35 cellular contexts compared by ENCODE assay signal in genomic region chr20:4179545-4179944, GRCh38. TPM values are rescaled to one million over a fixed set of nuclear protein-coding genes. Genes with fewer than 3 reads are reported as not detected.
DNase-seq lines count a peak whose midpoint lies in the region; ATAC-seq, FAIRE-seq and TF ChIP-seq lines count a peak whose summit lies in the region.
"Had no signal": no experiment of that assay in that cellular context is flagged by ENCODE, and none has a peak within 500 bp of the region (broad histone marks: within the 10 kb centered on the region; RNA-seq: fewer than 3 reads in every experiment).

No MANE protein-coding gene starts in this region.

- TF ChIP-seq CTCF in HepG2 (CRISPR knock-in tag; IDR thresholded peaks at IDR 0.05) (no peak), right lobe of liver (IDR thresholded peaks at IDR 0.05) (no peak), A549 (IDR thresholded peaks at IDR 0.05) (no peak), K562 (IDR thresholded peaks at IDR 0.05 in 2 of 3, conservative IDR thresholded peaks at IDR 0.05 in 1 of 3; ENCODE audit: insufficient read depth in 2 of 3, low read depth in 1 of 3, low read length in 3 of 3) (no peak), osteoblast (IDR thresholded peaks at IDR 0.05; ENCODE audit: extremely low read depth, low read depth, low read length) (no peak)

- WGBS in HepG2 (ENCODE audit: low lambda C conversion rate), result 99% methylated on average over 3 of the region's 3 CpGs
- 89% methylated on average over 3 of the region's 3 CpGs for WGBS in right lobe of liver (ENCODE audit: insufficient coverage, low coverage, low lambda C conversion rate, missing lambda C conversion rate)
- 84% methylated on average over 3 of the region's 3 CpGs for WGBS in A549 (ENCODE audit: missing lambda C conversion rate)
- WGBS in K562 (ENCODE audit: insufficient coverage, low coverage, missing lambda C conversion rate), result 52% methylated on average over 3 of the region's 3 CpGs

- POLR2A ChIA-PET in HepG2 (lab: Yijun Ruan, JAX), result no interaction called here
- POLR2A ChIA-PET in A549 (lab: Yijun Ruan, JAX), result no interaction called here
- POLR2A ChIA-PET in K562 (lab: Yijun Ruan, JAX), result no interaction called here

- H3K27me3 ChIP-seq in HepG2 (ENCODE audit: control insufficient read depth in 1 of 2, insufficient read depth in 2 of 2, low read length in 2 of 2) (no peaks in the 10 kb centered on the region), right lobe of liver (no peaks in the 10 kb centered on the region), K562 (ENCODE audit: control insufficient read depth in 2 of 2, insufficient read depth in 2 of 2, low read length in 2 of 2) (no peaks in the 10 kb centered on the region), osteoblast (ENCODE audit: insufficient read depth, low read length) (no peaks in the 10 kb centered on the region)
- H3K27me3 ChIP-seq: BE2C; BLaER1; BLaER1 treated with 17β-estradiol and CSF1 and Interleukin-3, amounts not matched to agents 10 nM and 100 nM had no signal

- H3K4me2 ChIP-seq in HepG2 (ENCODE audit: low read depth, low read length) (no peak overlapping the region), A549 (no peak overlapping the region), K562 (ENCODE audit: insufficient read depth, low read length) (no peak overlapping the region), osteoblast (ENCODE audit: insufficient read depth, low read length) (no peak overlapping the region)
- H3K4me2 ChIP-seq: BLaER1; BLaER1 treated with 17β-estradiol and CSF1 and Interleukin-3, amounts not matched to agents 10 nM and 100 nM had no signal

- no peak overlapping the region for H3K27ac ChIP-seq in HepG2 (ENCODE audit: extremely low read length, insufficient read depth, low read length)
- H3K27ac ChIP-seq in right lobe of liver, result no peak overlapping the region
- H3K27ac ChIP-seq in A549, result peak overlapping the region in 1 of 2 experiments; percentile 40; a peak in 1 of 6 replicates
- no peak overlapping the region for H3K27ac ChIP-seq in K562 (ENCODE audit: extremely low read depth, low read depth, low read length)
- H3K27ac ChIP-seq in osteoblast (ENCODE audit: low read depth, low read length), result no peak overlapping the region
- H3K27ac ChIP-seq: 22Rv1; BLaER1; BLaER1 treated with 17β-estradiol and CSF1 and Interleukin-3, amounts not matched to agents 10 nM and 100 nM; C4-2B had no signal

- FAIRE-seq in HepG2 (lab: Jason Lieb, UNC) (no peak), A549 (lab: Jason Lieb, UNC) (peak; percentile 54), K562 (lab: Jason Lieb, UNC) (no peak)
- FAIRE-seq: A204.1, D721Med had no signal

- H3K9me1 ChIP-seq in K562 (ENCODE audit: control insufficient read depth, insufficient read depth, low read length), result no peaks in the 10 kb centered on the region

- H4K20me1 ChIP-seq in HepG2 (ENCODE audit: insufficient read depth, low read length), result 0 out of 2 replicates have a peak, but pooled peaks cover 2% of the 10 kb centered on the region
- no peaks in the 10 kb centered on the region for H4K20me1 ChIP-seq in K562 (replicated peaks; ENCODE audit: control insufficient read depth, insufficient read depth, low read length)
- peaks cover 15% of the 10 kb centered on the region for H4K20me1 ChIP-seq in osteoblast (ENCODE audit: insufficient read depth, low read length)

- no peak for TF ChIP-seq EP300 in HepG2 (IDR thresholded peaks at IDR 0.05; ENCODE audit: low read depth in 2 of 2, low read length in 2 of 2)
- no peak for TF ChIP-seq EP300 in HepG2 (CRISPR knock-in tag; IDR thresholded peaks at IDR 0.05; ENCODE audit: borderline replicate concordance)
- TF ChIP-seq EP300 in A549 (IDR thresholded peaks at IDR 0.05), result no peak
- TF ChIP-seq EP300 in K562 (IDR thresholded peaks at IDR 0.05; ENCODE audit: low read length), result no peak

- in situ Hi-C loops in HepG2 (cut with HindIII; ENCODE audit: extremely low pct_ligation_motif_present, low pct_unique_long_range_greater_than_20kb) (no loop called here), K562 (cut with MboI) (loop anchor here (5.0 kb wide), 1 partner anchor 72 kb away; no protein-coding TSS in a partner anchor)

- H3K9ac ChIP-seq in HepG2 (ENCODE audit: insufficient read depth, low read depth, low read length), result no peak overlapping the region
- no peak overlapping the region for H3K9ac ChIP-seq in K562 (ENCODE audit: insufficient read depth in 1 of 2, low read depth in 2 of 2, low read length in 2 of 2)
- H3K9ac ChIP-seq: BLaER1; BLaER1 treated with 17β-estradiol and CSF1 and Interleukin-3, amounts not matched to agents 10 nM and 100 nM had no signal

- ATAC-seq in HepG2 (no peak), right lobe of liver (no peak), A549 (no peak), K562 (no peak)
- ATAC-seq in activated CD4-positive, CD25-positive, alpha-beta regulatory T cell treated with anti-CD3 and anti-CD28 coated beads, Interleukin-2, amount 50 U/mL, for 24 hours, result no peak
- ATAC-seq: CD8-positive, alpha-beta T cell had no signal

- no peaks in the 10 kb centered on the region for H3K79me2 ChIP-seq in HepG2 (ENCODE audit: insufficient read depth, low read length)
- no peaks in the 10 kb centered on the region for H3K79me2 ChIP-seq in K562 (ENCODE audit: control insufficient read depth, insufficient read depth, low read length)
- peaks cover 31% of the 10 kb centered on the region for H3K79me2 ChIP-seq in osteoblast (ENCODE audit: insufficient read depth, low read length)

- H3K36me3 ChIP-seq in HepG2 (replicated peaks in 1 of 2; ENCODE audit: control insufficient read depth in 1 of 2, insufficient read depth in 2 of 2, low read length in 2 of 2) (peaks cover 62 to 86% of the 10 kb centered on the region in 2 experiments), right lobe of liver (no peaks in the 10 kb centered on the region), K562 (ENCODE audit: control insufficient read depth, insufficient read depth, low read length) (no peaks in the 10 kb centered on the region), osteoblast (ENCODE audit: insufficient read depth, low read length) (peaks cover 77% of the 10 kb centered on the region)
- H3K36me3 ChIP-seq: BE2C had no signal

- H2AFZ ChIP-seq in HepG2 (ENCODE audit: low read length), result no peak overlapping the region
- no peak overlapping the region for H2AFZ ChIP-seq in K562 (ENCODE audit: low read depth, low read length)
- H2AFZ ChIP-seq in osteoblast (ENCODE audit: low read length), result no peak overlapping the region

- CTCF ChIA-PET in HepG2 (lab: Yijun Ruan, JAX; ENCODE audit: low intra/inter-chr PET ratio, low total read pairs), result no interaction called here
- CTCF ChIA-PET in A549 (lab: Yijun Ruan, JAX), result interaction anchor here (1.0 to 8.9 kb wide), 9 partner anchors 10 to 94 kb away, joined by 3 to 62 read pairs (median 4); no protein-coding TSS in a partner anchor
- CTCF ChIA-PET in K562 (lab: Yijun Ruan, JAX; ENCODE audit: low intra/inter-chr PET ratio), result no interaction called here

- TF ChIP-seq RAD21 in HepG2 (CRISPR knock-in tag; IDR thresholded peaks at IDR 0.05), result no peak
- no peak for TF ChIP-seq RAD21 in A549 (conservative IDR thresholded peaks at IDR 0.05 in 1 of 2, IDR thresholded peaks at IDR 0.05 in 1 of 2)
- TF ChIP-seq RAD21 in K562 (CRISPR knock-in tag; conservative IDR thresholded peaks at IDR 0.05 in 1 of 2, IDR thresholded peaks at IDR 0.05 in 1 of 2), result no peak

- DNase-seq in HepG2 (ENCODE audit: low spot score) (no peak), right lobe of liver (no peak), A549 (ENCODE audit: low read depth in 1 of 2, low spot score in 1 of 2) (no peak), K562 (ENCODE audit: extremely low read depth in 1 of 4, low spot score in 3 of 4) (no peak), osteoblast (ENCODE audit: insufficient read length, low spot score, missing footprints) (peak; percentile 19), nucleus accumbens (lab: John Stamatoyannopoulos, UW) (no peak), retina (no peak)
- DNase-seq: 8988T; ACHN; AML-193; BE2C; C1 segment of cervical spinal cord; Caco-2; Calu3; CD4-positive, alpha-beta memory T cell; CD4-positive, alpha-beta T cell; CD4-positive, CD25-positive, alpha-beta regulatory T cell; CD8-positive, alpha-beta memory T cell; CD8-positive, alpha-beta T cell; COR-L47; DMS 273 treated with DMSO at 0.1 percent for 48 hours; DMS153; DMS53; DMS79; DMS79 treated with DMSO at 0.1 percent for 48 hours; DND-41; EL had no signal

- BruUV-seq in HepG2 (replicated peaks; lab: Mats Ljungman, UMichigan) (no TSS peak), K562 (replicated peaks; lab: Mats Ljungman, UMichigan) (no TSS peak)

- H3K4me3 ChIP-seq in HepG2 (replicated peaks in 1 of 3; ENCODE audit: insufficient read depth in 1 of 3, low read depth in 2 of 3, low read length in 3 of 3) (no peak overlapping the region), right lobe of liver (no peak overlapping the region), A549 (no peak overlapping the region), K562 (no peak overlapping the region), osteoblast (ENCODE audit: insufficient read depth, low read length) (no peak overlapping the region)
- H3K4me3 ChIP-seq: BLaER1; BLaER1 treated with 17β-estradiol and CSF1 and Interleukin-3, amounts not matched to agents 10 nM and 100 nM had no signal

- TF ChIP-seq POLR2A in HepG2 (IDR thresholded peaks at IDR 0.05; ENCODE audit: insufficient read depth in 1 of 2, low read depth in 2 of 2, low read length in 2 of 2) (no peak), right lobe of liver (IDR thresholded peaks at IDR 0.05) (no peak), A549 (IDR thresholded peaks at IDR 0.05; ENCODE audit: low read length) (no peak), K562 (conservative IDR thresholded peaks at IDR 0.05) (no peak)

- H3K4me1 ChIP-seq in HepG2 (ENCODE audit: insufficient read depth, low read length) (no peaks in the 10 kb centered on the region), right lobe of liver (no peaks in the 10 kb centered on the region), A549 (peaks cover 7% of the 10 kb centered on the region; the same call in 1 of the 3 replicates), K562 (replicated peaks in 1 of 2; ENCODE audit: control insufficient read depth in 2 of 2, insufficient read depth in 2 of 2, low read length in 2 of 2) (peaks cover 0 to 18% of the 10 kb centered on the region in 2 experiments; a peak in 1 of 5 replicates), osteoblast (ENCODE audit: insufficient read depth, low read length) (no peaks in the 10 kb centered on the region)
- H3K4me1 ChIP-seq: BE2C, Caco-2 had no signal

- H3K9me3 ChIP-seq in HepG2 (ENCODE audit: low read length), result peaks cover 10% of the 10 kb centered on the region
- no peaks in the 10 kb centered on the region for H3K9me3 ChIP-seq in right lobe of liver
- H3K9me3 ChIP-seq in A549, result peaks cover 11% of the 10 kb centered on the region
- no peaks in the 10 kb centered on the region; the same call in none of the 2 replicates for H3K9me3 ChIP-seq in K562 (replicated peaks; ENCODE audit: control insufficient read depth, insufficient read depth, low read depth, low read length)
- no peaks in the 10 kb centered on the region for H3K9me3 ChIP-seq in osteoblast (ENCODE audit: low read depth, low read length)
- H3K9me3 ChIP-seq: BE2C had no signal

- intact Hi-C loops in HepG2 (cut with micrococcal nuclease; ENCODE audit: unreplicated experiment), result no loop called here
- intact Hi-C loops in right lobe of liver (cut with DNase I), result no loop called here
- intact Hi-C loops in K562 (cut with micrococcal nuclease), result no loop called here

RNA-seq across cellular contexts. Expression of gene SMOX, which starts 30.9 kb away (rescaled TPM):
- 15.2 and 22.7 TPM in 2 replicates for total RNA-seq in HepG2 (2016; rRNA removed; fragmentation: Illumina TruSeq; extraction: Trizol)
- 6.1 and 6.3 TPM in 2 replicates for total RNA-seq in HepG2 (2016; cell fraction: cytosol; rRNA removed; fragmentation: Illumina TruSeq; extraction: Trizol; ENCODE audit: low read depth)
- total RNA-seq in HepG2 (2016; cell fraction: insoluble cytoplasmic fraction; rRNA removed; fragmentation: Illumina TruSeq; extraction: Trizol), result 15.6 and 22.2 TPM in 2 replicates
- 10.3 and 11.1 TPM in 2 replicates for total RNA-seq in HepG2 (2016; cell fraction: membrane; rRNA removed; fragmentation: Illumina TruSeq; extraction: Trizol)
- total RNA-seq in HepG2 (2016; cell fraction: nucleus; rRNA removed; fragmentation: Illumina TruSeq; extraction: Trizol), result 12.0 and 12.7 TPM in 2 replicates
- 10.2 and 12.2 TPM in 2 replicates for polyA plus RNA-seq in HepG2 (2011; rRNA removed)
- 9.3 and 16.7 TPM in 2 replicates for polyA plus RNA-seq in HepG2 (2011; cell fraction: cytosol; rRNA removed)
- 29.6 TPM in 2 replicates for polyA plus RNA-seq in HepG2 (2011; cell fraction: nucleus; rRNA removed)
- polyA plus RNA-seq in HepG2 (2012), result 13.2 and 25.9 TPM in 2 replicates
- polyA plus RNA-seq in HepG2 (2016; cell fraction: cytosol; fragmentation: Illumina TruSeq; extraction: Trizol; ENCODE audit: low read depth), result 5.0 and 6.4 TPM in 2 replicates
- polyA plus RNA-seq in HepG2 (2016; cell fraction: insoluble cytoplasmic fraction; fragmentation: Illumina TruSeq; extraction: Trizol; ENCODE audit: low read depth), result 19.3 and 21.5 TPM in 2 replicates
- 10.4 and 12.4 TPM in 2 replicates for polyA plus RNA-seq in HepG2 (2016; cell fraction: membrane; fragmentation: Illumina TruSeq; extraction: Trizol; ENCODE audit: low read depth)
- polyA plus RNA-seq in HepG2 (2016; cell fraction: nucleus; fragmentation: Illumina TruSeq; extraction: Trizol; ENCODE audit: insufficient read depth, low read depth), result 22.2 and 26.5 TPM in 2 replicates
- 17.6 and 18.8 TPM in 2 replicates for polyA minus RNA-seq in HepG2 (2011; rRNA and poly(A)+ RNA removed; ENCODE audit: low replicate concordance)
- 3.9 and 5.8 TPM in 2 replicates for polyA minus RNA-seq in HepG2 (2011; cell fraction: cytosol; rRNA and poly(A)+ RNA removed)
- polyA minus RNA-seq in HepG2 (2011; cell fraction: nucleus; rRNA and poly(A)+ RNA removed), result 8.5 and 10.0 TPM in 2 replicates
- 10 to 100 TPM in 1 of 6 experiments, 1 to 10 TPM in 4, under 1 TPM in 1; 0.95 to 11.7 (median 4.3) TPM for total RNA-seq in right lobe of liver
- polyA plus RNA-seq in A549 (2011; rRNA removed), result 67.4 and 111 TPM in 2 replicates
- polyA plus RNA-seq in A549 (2012; cell fraction: cytosol; rRNA removed), result 143 and 175 TPM in 2 replicates
- polyA plus RNA-seq in A549 (2012; cell fraction: nucleus; rRNA removed), result 251 and 331 TPM in 2 replicates
- 118 to 139 TPM (median 131 TPM) in 3 replicates for polyA plus RNA-seq in A549 (2017; fragmentation: RNase III; extraction: RNeasy Plus Mini Kit Qiagen cat#74134 plus additional on column Dnase treatment)
- 35.4 and 69.5 TPM in 2 replicates for polyA minus RNA-seq in A549 (2011; rRNA and poly(A)+ RNA removed)
- 0.84 and 6.1 TPM in 2 replicates for total RNA-seq in K562 (2011; cell fraction: chromatin; rRNA removed; ENCODE audit: low replicate concordance)
- total RNA-seq in K562 (2011; cell fraction: nucleolus; rRNA removed), result 3.0 and 3.2 TPM in 2 replicates
- total RNA-seq in K562 (2011; cell fraction: nucleoplasm; rRNA removed), result 2.4 and 3.3 TPM in 2 replicates
- 6.7 and 8.2 TPM in 2 replicates for total RNA-seq in K562 (2014; rRNA removed)
- total RNA-seq in K562 (2014; rRNA removed; fragmentation: Illumina TruSeq; extraction: Trizol), result 1.3 and 1.6 TPM in 2 replicates
- total RNA-seq in K562 (2015; rRNA removed; fragmentation: Illumina TruSeq; extraction: Trizol), result 3.7 and 4.3 TPM in 2 replicates
- 5.7 and 8.4 TPM in 2 replicates for total RNA-seq in K562 (2021)
- 1.9 and 2.2 TPM in 2 replicates for polyA plus RNA-seq in K562 (2011; rRNA removed)
- 5.0 and 7.4 TPM in 2 replicates for polyA plus RNA-seq in K562 (2011; cell fraction: cytosol; rRNA removed)
- polyA plus RNA-seq in K562 (2011; cell fraction: nucleus; rRNA removed), result 3.9 and 11.2 TPM in 2 replicates
- 8.5 and 13.7 TPM in 2 replicates for polyA plus RNA-seq in K562 (2012)
- polyA plus RNA-seq in K562 (2014; fragmentation: Illumina TruSeq; extraction: Trizol), result 4.3 and 8.0 TPM in 2 replicates
- 1 to 10 TPM in 1 of 2 experiments, under 1 TPM in 1; 0.76 to 1.5 TPM for polyA plus RNA-seq in K562 (2014; fragmentation: Nextera tagmentation; extraction: Ambion mirVana)
- polyA plus RNA-seq in K562 (2014; rRNA removed), result 5.7 and 8.3 TPM in 2 replicates
- 0.81 and 1.4 TPM in 2 replicates for polyA minus RNA-seq in K562 (2011; rRNA and poly(A)+ RNA removed)
- polyA minus RNA-seq in K562 (2011; cell fraction: cytosol; rRNA and poly(A)+ RNA removed), result 1.1 and 1.6 TPM in 2 replicates
- 1.1 and 1.2 TPM in 2 replicates for polyA minus RNA-seq in K562 (2011; cell fraction: nucleus; rRNA and poly(A)+ RNA removed)
- 10.5 and 11.2 TPM in 2 replicates for total RNA-seq in osteoblast
- total RNA-seq: B cell had no signal
- polyA plus RNA-seq: CD8-positive, alpha-beta memory T cell had no signal
